In genomic region chr11:12802418-12803085, GRCh38 we compare ENCODE assay signal across 1 cellular context.
TF ChIP-seq lines count a peak whose summit lies in the region.

No MANE protein-coding gene starts in this region.

TF ChIP-seq in HCT116, 20 proteins besides CTCF, POLR2A, EP300 and RAD21:
- TF ChIP-seq ELF1 (IDR thresholded peaks at IDR 0.05; ENCODE audit: borderline replicate concordance, low read depth) (no peak; the same call in 1 of the 2 replicates), SIN3A (IDR thresholded peaks at IDR 0.05; ENCODE audit: low read depth) (peak; percentile 97), JUND (IDR thresholded peaks at IDR 0.05) (peak; percentile 92), YY1 (IDR thresholded peaks at IDR 0.05; ENCODE audit: extremely low read depth, insufficient replicate concordance, low read depth, low read length) (no peak), EZH2phosphoT487 (IDR thresholded peaks at IDR 0.05; ENCODE audit: borderline replicate concordance) (no peak), SRF (IDR thresholded peaks at IDR 0.05; ENCODE audit: low read depth) (peak; percentile 46; the same call in 1 of the 2 replicates), TCF7L2 (IDR thresholded peaks at IDR 0.05; ENCODE audit: borderline replicate concordance, extremely low read depth, insufficient read depth, insufficient read length) (peak; percentile 98), MAX (IDR thresholded peaks at IDR 0.05) (peak; percentile 93), POLR2AphosphoS5 (IDR thresholded peaks at IDR 0.05; ENCODE audit: low read depth, low read length) (peak; percentile 58; the same call in 1 of the 2 replicates), FOSL1 (IDR thresholded peaks at IDR 0.05; ENCODE audit: low read depth) (peak; percentile 74), ZFX (IDR thresholded peaks at IDR 0.05) (no peak), SP1 (IDR thresholded peaks at IDR 0.05; ENCODE audit: low read depth) (peak; percentile 92), CBX3 (IDR thresholded peaks at IDR 0.05; ENCODE audit: low read depth) (peak; percentile 96), CEBPB (IDR thresholded peaks at IDR 0.05; ENCODE audit: low read depth) (peak; percentile 100), REST (IDR thresholded peaks at IDR 0.05; ENCODE audit: low read depth) (no peak), ZBTB33 (IDR thresholded peaks at IDR 0.05; ENCODE audit: extremely low read depth, insufficient replicate concordance, low read length) (no peak), EGR1 (IDR thresholded peaks at IDR 0.05; ENCODE audit: low read depth) (0 out of 2 replicates have a peak, but pooled peaks have one; percentile 38), ZNF274 (IDR thresholded peaks at IDR 0.05; ENCODE audit: low read depth, low read length) (no peak), EZH2 (IDR thresholded peaks at IDR 0.05) (no peak), ATF3 (IDR thresholded peaks at IDR 0.05) (peak; percentile 62; the same call in 1 of the 2 replicates)
